In the genomic region with DNA sequence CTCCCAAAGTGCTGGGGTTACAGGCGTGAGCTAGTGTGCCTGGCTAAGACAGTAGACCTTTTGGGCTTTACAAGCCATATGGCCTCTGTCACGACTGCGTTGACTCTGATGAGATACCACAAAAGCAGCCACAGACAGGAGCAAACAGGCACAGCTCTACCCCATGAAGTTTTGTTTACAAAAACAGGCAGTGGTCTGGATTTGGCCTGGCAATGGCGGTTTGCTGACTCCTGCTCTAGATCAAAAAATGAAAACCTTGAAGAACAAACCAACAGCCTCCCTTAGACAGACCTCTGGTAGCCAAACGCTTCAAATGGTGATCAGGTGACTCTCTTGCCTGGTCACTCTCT, we compare ENCODE assay signal across 1 cellular context.
TF ChIP-seq lines count a peak whose summit lies in the region.

No MANE protein-coding gene starts in this region.

TF ChIP-seq in HepG2, 621 proteins besides CTCF, POLR2A, EP300 and RAD21:
- TF ChIP-seq KDM5A (IDR thresholded peaks at IDR 0.05; ENCODE audit: borderline replicate concordance, low read length) (no peak), FOXC1 (CRISPR knock-in tag; IDR thresholded peaks at IDR 0.05; ENCODE audit: borderline replicate concordance) (0 out of 2 replicates have a peak, but pooled peaks have one; percentile 29), ZNF20 (CRISPR knock-in tag; IDR thresholded peaks at IDR 0.05) (no peak)
- TF ChIP-seq, protein P1, sequence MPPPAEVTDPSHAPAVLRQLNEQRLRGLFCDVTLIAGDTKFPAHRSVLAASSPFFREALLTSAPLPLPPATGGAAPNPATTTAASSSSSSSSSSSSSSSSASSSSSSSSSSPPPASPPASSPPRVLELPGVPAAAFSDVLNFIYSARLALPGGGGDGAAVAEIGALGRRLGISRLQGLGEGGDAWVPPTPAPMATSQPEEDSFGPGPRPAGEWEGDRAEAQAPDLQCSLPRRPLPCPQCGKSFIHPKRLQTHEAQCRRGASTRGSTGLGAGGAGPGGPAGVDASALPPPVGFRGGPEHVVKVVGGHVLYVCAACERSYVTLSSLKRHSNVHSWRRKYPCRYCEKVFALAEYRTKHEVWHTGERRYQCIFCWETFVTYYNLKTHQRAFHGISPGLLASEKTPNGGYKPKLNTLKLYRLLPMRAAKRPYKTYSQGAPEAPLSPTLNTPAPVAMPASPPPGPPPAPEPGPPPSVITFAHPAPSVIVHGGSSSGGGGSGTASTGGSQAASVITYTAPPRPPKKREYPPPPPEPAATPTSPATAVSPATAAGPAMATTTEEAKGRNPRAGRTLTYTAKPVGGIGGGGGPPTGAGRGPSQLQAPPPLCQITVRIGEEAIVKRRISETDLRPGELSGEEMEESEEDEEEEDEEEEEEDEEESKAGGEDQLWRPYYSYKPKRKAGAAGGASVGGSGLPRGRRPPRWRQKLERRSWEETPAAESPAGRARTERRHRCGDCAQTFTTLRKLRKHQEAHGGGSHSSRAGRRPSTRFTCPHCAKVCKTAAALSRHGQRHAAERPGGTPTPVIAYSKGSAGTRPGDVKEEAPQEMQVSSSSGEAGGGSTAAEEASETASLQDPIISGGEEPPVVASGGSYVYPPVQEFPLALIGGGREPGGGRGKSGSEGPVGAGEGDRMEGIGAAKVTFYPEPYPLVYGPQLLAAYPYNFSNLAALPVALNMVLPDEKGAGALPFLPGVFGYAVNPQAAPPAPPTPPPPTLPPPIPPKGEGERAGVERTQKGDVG (CRISPR knock-in tag; IDR thresholded peaks at IDR 0.05; ENCODE audit: borderline replicate concordance), result 0 out of 2 replicates have a peak, but pooled peaks have one; percentile 23
- TF ChIP-seq, protein P2, sequence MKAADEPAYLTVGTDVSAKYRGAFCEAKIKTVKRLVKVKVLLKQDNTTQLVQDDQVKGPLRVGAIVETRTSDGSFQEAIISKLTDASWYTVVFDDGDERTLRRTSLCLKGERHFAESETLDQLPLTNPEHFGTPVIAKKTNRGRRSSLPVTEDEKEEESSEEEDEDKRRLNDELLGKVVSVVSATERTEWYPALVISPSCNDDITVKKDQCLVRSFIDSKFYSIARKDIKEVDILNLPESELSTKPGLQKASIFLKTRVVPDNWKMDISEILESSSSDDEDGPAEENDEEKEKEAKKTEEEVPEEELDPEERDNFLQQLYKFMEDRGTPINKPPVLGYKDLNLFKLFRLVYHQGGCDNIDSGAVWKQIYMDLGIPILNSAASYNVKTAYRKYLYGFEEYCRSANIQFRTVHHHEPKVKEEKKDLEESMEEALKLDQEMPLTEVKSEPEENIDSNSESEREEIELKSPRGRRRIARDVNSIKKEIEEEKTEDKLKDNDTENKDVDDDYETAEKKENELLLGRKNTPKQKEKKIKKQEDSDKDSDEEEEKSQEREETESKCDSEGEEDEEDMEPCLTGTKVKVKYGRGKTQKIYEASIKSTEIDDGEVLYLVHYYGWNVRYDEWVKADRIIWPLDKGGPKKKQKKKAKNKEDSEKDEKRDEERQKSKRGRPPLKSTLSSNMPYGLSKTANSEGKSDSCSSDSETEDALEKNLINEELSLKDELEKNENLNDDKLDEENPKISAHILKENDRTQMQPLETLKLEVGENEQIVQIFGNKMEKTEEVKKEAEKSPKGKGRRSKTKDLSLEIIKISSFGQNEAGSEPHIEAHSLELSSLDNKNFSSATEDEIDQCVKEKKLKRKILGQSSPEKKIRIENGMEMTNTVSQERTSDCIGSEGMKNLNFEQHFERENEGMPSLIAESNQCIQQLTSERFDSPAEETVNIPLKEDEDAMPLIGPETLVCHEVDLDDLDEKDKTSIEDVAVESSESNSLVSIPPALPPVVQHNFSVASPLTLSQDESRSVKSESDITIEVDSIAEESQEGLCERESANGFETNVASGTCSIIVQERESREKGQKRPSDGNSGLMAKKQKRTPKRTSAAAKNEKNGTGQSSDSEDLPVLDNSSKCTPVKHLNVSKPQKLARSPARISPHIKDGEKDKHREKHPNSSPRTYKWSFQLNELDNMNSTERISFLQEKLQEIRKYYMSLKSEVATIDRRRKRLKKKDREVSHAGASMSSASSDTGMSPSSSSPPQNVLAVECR (CRISPR knock-in tag; IDR thresholded peaks at IDR 0.05; ENCODE audit: borderline replicate concordance), result 0 out of 2 replicates have a peak, but pooled peaks have one; percentile 11
- TF ChIP-seq, protein P3, sequence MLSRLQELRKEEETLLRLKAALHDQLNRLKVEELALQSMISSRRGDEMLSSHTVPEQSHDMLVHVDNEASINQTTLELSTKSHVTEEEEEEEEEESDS (CRISPR knock-in tag; IDR thresholded peaks at IDR 0.05; ENCODE audit: borderline replicate concordance), result no peak
